Comparison of ENCODE assay signal across 8 cellular contexts in genomic region chr1:182614796-182615451, GRCh38. TPM values are rescaled to one million over a fixed set of nuclear protein-coding genes. Genes with fewer than 3 reads are reported as not detected.
DNase-seq lines count a peak whose midpoint lies in the region; ATAC-seq and TF ChIP-seq lines count a peak whose summit lies in the region.

No MANE protein-coding gene starts in this region.

- 1% methylated on average over 54 of the region's 56 CpGs for WGBS in hepatocyte (ENCODE audit: low lambda C conversion rate, missing lambda C conversion rate)

- H3K4me3 Mint-ChIP-seq in T-helper 1 cell treated with Interleukin-12 subunit alpha and Interleukin-12 subunit beta and Interleukin-4 antibody, amounts not matched to agents 30 μg/mL and 1 μg/mL, for 36 hours, result peak overlapping the region; percentile 57

- peaks cover 6% of the 10 kb centered on the region for H3K36me3 Mint-ChIP-seq in T-helper 1 cell treated with Interleukin-12 subunit alpha and Interleukin-12 subunit beta and Interleukin-4 antibody, amounts not matched to agents 30 μg/mL and 1 μg/mL, for 36 hours (ENCODE audit: low read depth)

- no peak for TF ChIP-seq CTCF in hepatocyte (IDR thresholded peaks at IDR 0.05; ENCODE audit: poor library complexity)

- H3K79me2 ChIP-seq in hepatocyte, result no peaks in the 10 kb centered on the region

- H3K9me3 Mint-ChIP-seq in T-helper 1 cell treated with Interleukin-12 subunit alpha and Interleukin-12 subunit beta and Interleukin-4 antibody, amounts not matched to agents 30 μg/mL and 1 μg/mL, for 36 hours, result no peaks in the 10 kb centered on the region

- H3K4me1 Mint-ChIP-seq in T-helper 1 cell treated with Interleukin-12 subunit alpha and Interleukin-12 subunit beta and Interleukin-4 antibody, amounts not matched to agents 30 μg/mL and 1 μg/mL, for 36 hours (ENCODE audit: low read depth), result peaks cover 66% of the 10 kb centered on the region

- peaks cover 24% of the 10 kb centered on the region for H3K4me1 ChIP-seq in hepatocyte (ENCODE audit: insufficient read depth)

- H3K9me3 ChIP-seq in hepatocyte (ENCODE audit: low read depth), result no peaks in the 10 kb centered on the region

- peaks cover 64% of the 10 kb centered on the region for H3K27me3 Mint-ChIP-seq in T-helper 1 cell treated with Interleukin-12 subunit alpha and Interleukin-12 subunit beta and Interleukin-4 antibody, amounts not matched to agents 30 μg/mL and 1 μg/mL, for 36 hours (ENCODE audit: low read depth)

- H3K4me3 ChIP-seq in hepatocyte, result peak overlapping the region; percentile 8

- H3K4me2 ChIP-seq in hepatocyte, result peak overlapping the region; percentile 85

- peak overlapping the region; percentile 61 for H2AFZ ChIP-seq in hepatocyte

- DNase-seq in DMS153 (lab: John Stamatoyannopoulos, UW) (peak; percentile 81), Kasumi-1 (lab: John Stamatoyannopoulos, UW) (peak; percentile 74 to 83), astrocyte of the hippocampus (ENCODE audit: low read depth, low spot score) (peak; percentile 92), hepatocyte (ENCODE audit: low spot score) (peak; percentile 86), renal cortical epithelial cell (ENCODE audit: low read depth) (peak; percentile 54), NCI-H226 (no peak)

- ATAC-seq in GM21528 (IDR thresholded peaks at IDR 0.05; ENCODE audit: low FRiP score, unreplicated experiment), result peak; percentile 44

- H3K36me3 ChIP-seq in hepatocyte (replicated peaks; ENCODE audit: insufficient read depth, low read depth), result no peaks in the 10 kb centered on the region

- H3K27ac ChIP-seq in hepatocyte, result peak overlapping the region; percentile 85

- no peaks in the 10 kb centered on the region for H3K9me2 ChIP-seq in hepatocyte (replicated peaks; ENCODE audit: insufficient read depth)

- H3K27ac Mint-ChIP-seq in T-helper 1 cell treated with Interleukin-12 subunit alpha and Interleukin-12 subunit beta and Interleukin-4 antibody, amounts not matched to agents 30 μg/mL and 1 μg/mL, for 36 hours, result peak overlapping the region; percentile 95

- H4K20me1 ChIP-seq in hepatocyte (ENCODE audit: insufficient read depth, poor library complexity, severe bottlenecking), result no peaks in the 10 kb centered on the region

- H3K27me3 ChIP-seq in hepatocyte, result peaks cover 11% of the 10 kb centered on the region

RNA-seq across cellular contexts. Expression of gene RGS16, which starts 10.7 kb away (rescaled TPM):
- total RNA-seq in hepatocyte (6.3 and 7.3 TPM in 2 replicates), renal cortical epithelial cell (under 0.01 TPM in 1 of 2 replicates, not detected in the other)
- 7.6 and 18.1 TPM in 2 replicates for polyA plus RNA-seq in hepatocyte

RNA-seq across cellular contexts. Expression of gene RNASEL, which starts 25.9 kb away (rescaled TPM):
- total RNA-seq in hepatocyte (6.8 and 7.5 TPM in 2 replicates), renal cortical epithelial cell (7.8 and 16.0 TPM in 2 replicates)
- polyA plus RNA-seq in hepatocyte, result 4.0 and 5.3 TPM in 2 replicates
